Comparison of ENCODE assay signal across 31 cellular contexts in genomic region chr3:16811950-16812349, GRCh38.
"Had no signal": no experiment of that assay in that cellular context is flagged by ENCODE, and none has a peak within 500 bp of the region (broad histone marks: within the 10 kb centered on the region; RNA-seq: fewer than 3 reads in every experiment).

No MANE protein-coding gene starts in this region.

- H3K4me1 ChIP-seq: adrenal gland, body of pancreas, esophagus muscularis mucosa had no signal

- H3K4me3 Mint-ChIP-seq: activated CD4-positive, alpha-beta memory T cell treated with anti-CD3 and anti-CD28 coated beads, Interleukin-2, amount 10 ng/mL, durations not matched to agents 7 days and 5 days; activated CD4-positive, alpha-beta T cell treated with anti-CD3 and anti-CD28 coated beads for 36 hours; activated CD4-positive, alpha-beta T cell treated with anti-CD3 and anti-CD28 coated beads, Interleukin-2, amount 10 ng/mL, durations not matched to agents 24 days and 14 days; activated CD8-positive, alpha-beta memory T cell treated with anti-CD3 and anti-CD28 coated beads, Interleukin-2, amount 10 ng/mL, durations not matched to agents 7 days and 5 days; activated naive CD4-positive, alpha-beta T cell treated with anti-CD3 and anti-CD28 coated beads for 36 hours; activated naive CD4-positive, alpha-beta T cell treated with anti-CD3 and anti-CD28 coated beads, Interleukin-2, amount 50 U/mL, for 24 hours; activated naive CD8-positive, alpha-beta T cell treated with anti-CD3 and anti-CD28 coated beads for 36 hours; activated naive CD8-positive, alpha-beta T cell treated with anti-CD3 and anti-CD28 coated beads, Interleukin-2, amount 50 U/mL, for 24 hours; activated T-helper 1 cell treated with anti-CD3 and anti-CD28 coated beads, Interleukin-12 subunit alpha, Interleukin-12 subunit beta, Interleukin-2, Interleukin-4 antibody, amounts not matched to agents 30 ng/mL and 10 ng/mL and 1 ng/mL, durations not matched to agents 14 hours and 24 hours and 36 hours had no signal

- H3K27me3 Mint-ChIP-seq: activated CD4-positive, alpha-beta T cell treated with anti-CD3 and anti-CD28 coated beads for 36 hours; activated naive CD4-positive, alpha-beta T cell treated with anti-CD3 and anti-CD28 coated beads, Interleukin-2, amount 50 U/mL, for 24 hours; activated naive CD8-positive, alpha-beta T cell treated with anti-CD3 and anti-CD28 coated beads for 36 hours; activated naive CD8-positive, alpha-beta T cell treated with anti-CD3 and anti-CD28 coated beads, Interleukin-2, amount 50 U/mL, for 24 hours had no signal

- DNase-seq: activated CD4-positive, alpha-beta memory T cell treated with anti-CD3 and anti-CD28 coated beads, Interleukin-2, amount 10 ng/mL, durations not matched to agents 7 days and 5 days; activated CD4-positive, alpha-beta T cell treated with anti-CD3 and anti-CD28 coated beads for 36 hours; activated CD4-positive, alpha-beta T cell treated with anti-CD3 and anti-CD28 coated beads, Interleukin-2, amount 10 ng/mL, durations not matched to agents 24 days and 14 days; activated CD4-positive, alpha-beta T cell treated with anti-CD3 and anti-CD28 coated beads, Interleukin-2, amount 50 U/mL, for 4 hours; activated CD4-positive, CD25-positive, alpha-beta regulatory T cell; activated CD4-positive, CD25-positive, alpha-beta regulatory T cell treated with anti-CD3 and anti-CD28 coated beads, Interleukin-2, amount 50 U/mL, for 72 hours; activated CD8-positive, alpha-beta memory T cell treated with anti-CD3 and anti-CD28 coated beads, Interleukin-2, amount 10 ng/mL, durations not matched to agents 7 days and 5 days; activated CD8-positive, alpha-beta memory T cell treated with anti-CD3 and anti-CD28 coated beads, Interleukin-2, amount 50 U/mL, for 4 hours; activated effector memory CD4-positive, alpha-beta T cell treated with anti-CD3 and anti-CD28 coated beads, Interleukin-2, amount 50 U/mL, for 16 hours; activated naive CD4-positive, alpha-beta T cell treated with anti-CD3 and anti-CD28 coated beads for 36 hours; activated naive CD8-positive, alpha-beta T cell treated with anti-CD3 and anti-CD28 coated beads for 36 hours; activated naive CD8-positive, alpha-beta T cell treated with anti-CD3 and anti-CD28 coated beads, Interleukin-2, amount 50 U/mL, for 24 hours; activated T-cell treated with anti-CD3 and anti-CD28 coated beads, Interleukin-2, amount 50 U/mL, for 1 hour; activated T-cell treated with anti-CD3 and anti-CD28 coated beads, Interleukin-2, amount 50 U/mL, for 48 hours; adrenal gland; amygdala; aorta; body of pancreas; cortex of kidney; dermis blood vessel endothelial cell; effector CD4-positive, alpha-beta T cell; effector memory CD8-positive, alpha-beta T cell; erythroblast; T-helper 1 cell; T-helper 2 cell had no signal

- H3K27me3 ChIP-seq: adrenal gland, body of pancreas, esophagus muscularis mucosa had no signal

- H3K9me3 Mint-ChIP-seq: activated naive CD4-positive, alpha-beta T cell treated with anti-CD3 and anti-CD28 coated beads for 36 hours; activated naive CD4-positive, alpha-beta T cell treated with anti-CD3 and anti-CD28 coated beads, Interleukin-2, amount 50 U/mL, for 24 hours; activated naive CD8-positive, alpha-beta T cell treated with anti-CD3 and anti-CD28 coated beads for 36 hours; activated naive CD8-positive, alpha-beta T cell treated with anti-CD3 and anti-CD28 coated beads, Interleukin-2, amount 50 U/mL, for 24 hours; activated T-helper 1 cell treated with anti-CD3 and anti-CD28 coated beads, Interleukin-12 subunit alpha, Interleukin-12 subunit beta, Interleukin-2, Interleukin-4 antibody, amounts not matched to agents 30 ng/mL and 10 ng/mL and 1 ng/mL, durations not matched to agents 14 hours and 24 hours and 36 hours; effector memory CD8-positive, alpha-beta T cell had no signal

- H3K4me3 ChIP-seq: adrenal gland, body of pancreas, esophagus muscularis mucosa had no signal

- H3K9me3 ChIP-seq: adrenal gland, body of pancreas, esophagus muscularis mucosa had no signal

- ATAC-seq: activated CD4-positive, alpha-beta T cell treated with anti-CD3 and anti-CD28 coated beads for 36 hours; activated CD8-positive, alpha-beta memory T cell treated with anti-CD3 and anti-CD28 coated beads, Interleukin-2, amount 10 ng/mL, durations not matched to agents 7 days and 5 days; body of pancreas; effector memory CD8-positive, alpha-beta T cell had no signal

- FAIRE-seq: colon, frontal cortex had no signal

- H3K27ac ChIP-seq: adrenal gland, body of pancreas, esophagus muscularis mucosa had no signal

- H3K36me3 ChIP-seq: adrenal gland, esophagus muscularis mucosa had no signal

- H3K36me3 Mint-ChIP-seq: activated naive CD4-positive, alpha-beta T cell treated with anti-CD3 and anti-CD28 coated beads, Interleukin-2, amount 50 U/mL, for 24 hours had no signal

- H3K27ac Mint-ChIP-seq: activated CD4-positive, alpha-beta memory T cell treated with anti-CD3 and anti-CD28 coated beads, Interleukin-2, amount 10 ng/mL, durations not matched to agents 7 days and 5 days; activated CD4-positive, alpha-beta T cell treated with anti-CD3 and anti-CD28 coated beads for 36 hours; activated CD4-positive, alpha-beta T cell treated with anti-CD3 and anti-CD28 coated beads, Interleukin-2, amount 10 ng/mL, durations not matched to agents 24 days and 14 days; activated CD8-positive, alpha-beta memory T cell treated with anti-CD3 and anti-CD28 coated beads, Interleukin-2, amount 10 ng/mL, durations not matched to agents 7 days and 5 days; activated naive CD4-positive, alpha-beta T cell treated with anti-CD3 and anti-CD28 coated beads for 36 hours; activated naive CD4-positive, alpha-beta T cell treated with anti-CD3 and anti-CD28 coated beads, Interleukin-2, amount 50 U/mL, for 24 hours; activated naive CD8-positive, alpha-beta T cell treated with anti-CD3 and anti-CD28 coated beads for 36 hours; activated naive CD8-positive, alpha-beta T cell treated with anti-CD3 and anti-CD28 coated beads, Interleukin-2, amount 50 U/mL, for 24 hours; activated T-helper 1 cell treated with anti-CD3 and anti-CD28 coated beads, Interleukin-12 subunit alpha, Interleukin-12 subunit beta, Interleukin-2, Interleukin-4 antibody, amounts not matched to agents 30 ng/mL and 10 ng/mL and 1 ng/mL, durations not matched to agents 14 hours and 24 hours and 36 hours; activated T-helper 2 cell treated with anti-CD3 and anti-CD28 coated beads, Interferon-gamma antibody, Interleukin-2, Interleukin-4, amounts not matched to agents 10 μg/mL and 5 μg/mL and 100 μg/mL, durations not matched to agents 14 hours and 24 hours and 36 hours had no signal
